In genomic region chr6:142834853-142835252, GRCh38 we compare ENCODE assay signal across 21 cellular contexts.
DNase-seq lines count a peak whose midpoint lies in the region; ATAC-seq, FAIRE-seq and TF ChIP-seq lines count a peak whose summit lies in the region.
"Had no signal": no experiment of that assay in that cellular context is flagged by ENCODE, and none has a peak within 500 bp of the region (broad histone marks: within the 10 kb centered on the region; RNA-seq: fewer than 3 reads in every experiment).

No MANE protein-coding gene starts in this region.

- no peak for FAIRE-seq in K562 (lab: Jason Lieb, UNC)
- FAIRE-seq: A549, D721Med, H1 had no signal

- H3K4me1 Mint-ChIP-seq in activated naive CD4-positive, alpha-beta T cell treated with anti-CD3 and anti-CD28 coated beads, Interleukin-2, amount 50 U/mL, for 24 hours: peaks cover 97% of the 10 kb centered on the region

- H3K27me3 Mint-ChIP-seq in activated naive CD4-positive, alpha-beta T cell treated with anti-CD3 and anti-CD28 coated beads, Interleukin-2, amount 50 U/mL, for 24 hours: no peaks in the 10 kb centered on the region

- H3K9me3 ChIP-seq in PC-3 (ENCODE audit: low read length) (no peaks in the 10 kb centered on the region), K562 (replicated peaks; ENCODE audit: control insufficient read depth, insufficient read depth, low read depth, low read length) (no peaks in the 10 kb centered on the region)
- H3K9me3 ChIP-seq: A549, BLaER1 had no signal

- no peak for DNase-seq in activated naive CD4-positive, alpha-beta T cell treated with Interleukin-2 at 50 U/mL for 16 hours
- DNase-seq in PC-3 (peak; percentile 21), K562 (ENCODE audit: extremely low read depth in 1 of 4, low spot score in 3 of 4) (no peak), UCSD-AML1 (lab: John Stamatoyannopoulos, UW; ENCODE audit: unreplicated experiment) (no peak), caudate nucleus (lab: John Stamatoyannopoulos, UW) (no peak)
- DNase-seq: Karpas-422, NCI-H1048, NCI-H1436, NCI-H1930, NCI-H345, NCI-H524 treated with DMSO at 0.1 percent for 48 hours, PC-9, SIG-M5 had no signal

- H3K9ac ChIP-seq in PC-3 (ENCODE audit: low read length) (no peak overlapping the region), K562 (ENCODE audit: insufficient read depth in 1 of 2, low read depth in 2 of 2, low read length in 2 of 2) (no peak overlapping the region)
- H3K9ac ChIP-seq: BLaER1 had no signal

- H3K4me3 Mint-ChIP-seq in activated naive CD4-positive, alpha-beta T cell treated with anti-CD3 and anti-CD28 coated beads, Interleukin-2, amount 50 U/mL, for 24 hours: peak overlapping the region; percentile 30

- in situ Hi-C loops in K562 (cut with MboI): no loop called here

- CTCF ChIA-PET in PC-3 (lab: Charles Lee) (no interaction called here), K562 (lab: Yijun Ruan, JAX; ENCODE audit: low intra/inter-chr PET ratio) (no interaction called here)

- H3K36me3 ChIP-seq in PC-3 (ENCODE audit: low read depth, low read length) (no peaks in the 10 kb centered on the region), K562 (ENCODE audit: control insufficient read depth, insufficient read depth, low read length) (no peaks in the 10 kb centered on the region)

- no peak overlapping the region for H3K27ac ChIP-seq in PC-3 (ENCODE audit: low read length)
- no peak overlapping the region for H3K27ac ChIP-seq in K562 (ENCODE audit: extremely low read depth, low read depth, low read length)
- H3K27ac ChIP-seq in caudate nucleus (ENCODE audit: low read depth, low read length): no peak overlapping the region
- H3K27ac ChIP-seq: A549, BLaER1, HL-60, PC-9, RWPE1 had no signal

- TF ChIP-seq RAD21 in K562 (CRISPR knock-in tag; conservative IDR thresholded peaks at IDR 0.05 in 1 of 2, IDR thresholded peaks at IDR 0.05 in 1 of 2): no peak

- H3K4me3 ChIP-seq in PC-3 (ENCODE audit: low read length) (no peak overlapping the region), K562 (no peak overlapping the region)
- H3K4me3 ChIP-seq: A549, BLaER1, PC-9 had no signal

- POLR2A ChIA-PET in PC-3 (lab: Charles Lee; ENCODE audit: unreplicated experiment) (no interaction called here), K562 (lab: Yijun Ruan, JAX) (interaction anchor here (1.1 to 2.0 kb wide), 3 partner anchors 8 to 37 kb away, joined by 4 to 6 read pairs (median 6); no protein-coding TSS in a partner anchor)

- peaks cover 33% of the 10 kb centered on the region for H3K36me3 Mint-ChIP-seq in activated naive CD4-positive, alpha-beta T cell treated with anti-CD3 and anti-CD28 coated beads, Interleukin-2, amount 50 U/mL, for 24 hours

- H3K9me2 ChIP-seq in PC-3 (replicated peaks; ENCODE audit: low read length): no peaks in the 10 kb centered on the region

- TF ChIP-seq EP300 in K562 (IDR thresholded peaks at IDR 0.05; ENCODE audit: low read length): no peak

- WGBS in K562 (ENCODE audit: insufficient coverage, low coverage, missing lambda C conversion rate): 0% methylated on average over 3 of the region's 3 CpGs

- H2AFZ ChIP-seq in PC-3 (ENCODE audit: low read length) (no peak overlapping the region), K562 (ENCODE audit: low read depth, low read length) (no peak overlapping the region)
- H2AFZ ChIP-seq: PC-9 had no signal

- H3K9me3 Mint-ChIP-seq in activated naive CD4-positive, alpha-beta T cell treated with anti-CD3 and anti-CD28 coated beads, Interleukin-2, amount 50 U/mL, for 24 hours: peaks cover 9% of the 10 kb centered on the region

- H3K4me2 ChIP-seq in PC-3 (ENCODE audit: low read length) (no peak overlapping the region), K562 (ENCODE audit: insufficient read depth, low read length) (no peak overlapping the region)
- H3K4me2 ChIP-seq: A549, BLaER1, PC-9 had no signal

- no TSS peak for BruUV-seq in PC-3 (replicated peaks; lab: Mats Ljungman, UMichigan)
- no TSS peak for BruUV-seq in K562 (replicated peaks; lab: Mats Ljungman, UMichigan)

- H3K4me1 ChIP-seq in PC-3 (ENCODE audit: insufficient read depth, low read length) (peaks cover 38% of the 10 kb centered on the region), K562 (replicated peaks in 1 of 2; ENCODE audit: control insufficient read depth in 2 of 2, insufficient read depth in 2 of 2, low read length in 2 of 2) (no peaks in the 10 kb centered on the region)

- H3K9me1 ChIP-seq in K562 (ENCODE audit: control insufficient read depth, insufficient read depth, low read length): no peaks in the 10 kb centered on the region

- intact Hi-C loops in PC-3 (cut with micrococcal nuclease) (loop anchor here (5.0 kb wide), 1 partner anchor 177 kb away; no protein-coding TSS in a partner anchor), K562 (cut with micrococcal nuclease) (no loop called here)

- TF ChIP-seq POLR2A in K562 (conservative IDR thresholded peaks at IDR 0.05): no peak

- H3K79me2 ChIP-seq in PC-3 (ENCODE audit: low read length) (peaks cover 19% of the 10 kb centered on the region; the same call in 1 of the 2 replicates), K562 (ENCODE audit: control insufficient read depth, insufficient read depth, low read length) (no peaks in the 10 kb centered on the region)

- TF ChIP-seq CTCF in PC-3 (conservative IDR thresholded peaks at IDR 0.05; ENCODE audit: low read depth, low read length): no peak
- TF ChIP-seq CTCF in K562 (IDR thresholded peaks at IDR 0.05 in 2 of 3, conservative IDR thresholded peaks at IDR 0.05 in 1 of 3; ENCODE audit: insufficient read depth in 2 of 3, low read depth in 1 of 3, low read length in 3 of 3): no peak

- ATAC-seq in PC-3 (no peak), K562 (no peak), HG03196 (IDR thresholded peaks at IDR 0.05; ENCODE audit: unreplicated experiment) (no peak)
- ATAC-seq: A549 had no signal

- no peaks in the 10 kb centered on the region for H3F3A ChIP-seq in PC-3 (ENCODE audit: low read length, unreplicated experiment)

- peak overlapping the region; percentile 80 for H3K27ac Mint-ChIP-seq in activated naive CD4-positive, alpha-beta T cell treated with anti-CD3 and anti-CD28 coated beads, Interleukin-2, amount 50 U/mL, for 24 hours

- no peaks in the 10 kb centered on the region for H4K20me1 ChIP-seq in PC-3 (ENCODE audit: low read length)
- no peaks in the 10 kb centered on the region for H4K20me1 ChIP-seq in K562 (replicated peaks; ENCODE audit: control insufficient read depth, insufficient read depth, low read length)

- no peaks in the 10 kb centered on the region for H3K27me3 ChIP-seq in PC-3 (ENCODE audit: low read length)
- H3K27me3 ChIP-seq in K562 (ENCODE audit: control insufficient read depth in 2 of 2, insufficient read depth in 2 of 2, low read length in 2 of 2): peaks cover 0 to 8% of the 10 kb centered on the region in 2 experiments; a peak in 2 of 5 replicates
- H3K27me3 ChIP-seq: BLaER1 had no signal

TF ChIP-seq in K562, 482 proteins besides CTCF, POLR2A, EP300 and RAD21 (continues in another document):
- TF ChIP-seq PHF21A (IDR thresholded peaks at IDR 0.05; ENCODE audit: borderline replicate concordance, low read depth) (no peak), MTA1 (IDR thresholded peaks at IDR 0.05; ENCODE audit: borderline replicate concordance) (no peak)
- TF ChIP-seq, protein P1, sequence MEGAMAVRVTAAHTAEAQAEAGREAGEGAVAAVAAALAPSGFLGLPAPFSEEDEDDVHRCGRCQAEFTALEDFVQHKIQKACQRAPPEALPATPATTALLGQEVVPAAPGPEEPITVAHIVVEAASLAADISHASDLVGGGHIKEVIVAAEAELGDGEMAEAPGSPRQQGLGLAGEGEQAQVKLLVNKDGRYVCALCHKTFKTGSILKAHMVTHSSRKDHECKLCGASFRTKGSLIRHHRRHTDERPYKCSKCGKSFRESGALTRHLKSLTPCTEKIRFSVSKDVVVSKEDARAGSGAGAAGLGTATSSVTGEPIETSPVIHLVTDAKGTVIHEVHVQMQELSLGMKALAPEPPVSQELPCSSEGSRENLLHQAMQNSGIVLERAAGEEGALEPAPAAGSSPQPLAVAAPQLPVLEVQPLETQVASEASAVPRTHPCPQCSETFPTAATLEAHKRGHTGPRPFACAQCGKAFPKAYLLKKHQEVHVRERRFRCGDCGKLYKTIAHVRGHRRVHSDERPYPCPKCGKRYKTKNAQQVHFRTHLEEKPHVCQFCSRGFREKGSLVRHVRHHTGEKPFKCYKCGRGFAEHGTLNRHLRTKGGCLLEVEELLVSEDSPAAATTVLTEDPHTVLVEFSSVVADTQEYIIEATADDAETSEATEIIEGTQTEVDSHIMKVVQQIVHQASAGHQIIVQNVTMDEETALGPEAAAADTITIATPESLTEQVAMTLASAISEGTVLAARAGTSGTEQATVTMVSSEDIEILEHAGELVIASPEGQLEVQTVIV (CRISPR knock-in tag; IDR thresholded peaks at IDR 0.05; ENCODE audit: borderline replicate concordance): no peak
